8 cellular contexts compared by ENCODE assay signal in genomic region chr1:100036718-100037664, GRCh38.
DNase-seq lines count a peak whose midpoint lies in the region; ATAC-seq and TF ChIP-seq lines count a peak whose summit lies in the region.

No MANE protein-coding gene starts in this region.

- H3K4me3 ChIP-seq in AG09309 (ENCODE audit: control insufficient read depth, low read depth, low read length) (peak overlapping the region; percentile 78), brain microvascular endothelial cell (ENCODE audit: low read depth, low read length) (peak overlapping the region; percentile 88), testis (peak overlapping the region; percentile 92 to 96)

- ATAC-seq in GM19035 (IDR thresholded peaks at IDR 0.05; ENCODE audit: unreplicated experiment) = peak; percentile 0
- peak; percentile 13 for ATAC-seq in left lobe of liver
- ATAC-seq in GM18861 (IDR thresholded peaks at IDR 0.05; ENCODE audit: unreplicated experiment) = no peak

- peaks cover 8% of the 10 kb centered on the region for H3K4me1 ChIP-seq in testis

- H3K27ac ChIP-seq in brain microvascular endothelial cell (peak overlapping the region; percentile 87), testis (peak overlapping the region; percentile 98 to 99)

- in situ Hi-C loops in brain microvascular endothelial cell (cut with HindIII; ENCODE audit: low pct_ligation_motif_present, low sequenced_read_pairs) = no loop called here

- TF ChIP-seq CTCF in AG09309 (IDR thresholded peaks at IDR 0.05; ENCODE audit: control insufficient read depth, insufficient read depth, low read depth, low read length, missing control alignments) = no peak
- no peak for TF ChIP-seq CTCF in brain microvascular endothelial cell (IDR thresholded peaks at IDR 0.05; ENCODE audit: low read depth, low read length, missing control alignments)
- TF ChIP-seq CTCF in testis (IDR thresholded peaks at IDR 0.05) = no peak

- no peak for TF ChIP-seq POLR2A in testis (IDR thresholded peaks at IDR 0.05)

- H3K9me3 ChIP-seq in testis = no peaks in the 10 kb centered on the region

- intact Hi-C loops in testis (cut with DNase I; ENCODE audit: low total_unique reads) = loop anchor here (5.0 kb wide), 1 partner anchor 95 kb away; the partner anchor contains the start of genes SASS6 and TRMT13

- H3K27me3 ChIP-seq in brain microvascular endothelial cell (replicated peaks) (no peaks in the 10 kb centered on the region), testis (no peaks in the 10 kb centered on the region)

- 16 to 18% methylated on average over 11 of the region's 11 CpGs for WGBS in testis, 2 donors

- no peaks in the 10 kb centered on the region for H3K36me3 ChIP-seq in brain microvascular endothelial cell (replicated peaks)
- no peaks in the 10 kb centered on the region for H3K36me3 ChIP-seq in testis (ENCODE audit: low read depth, missing control alignments)

- no peak for DNase-seq in AG09309 (ENCODE audit: low read depth)
- DNase-seq in NCI-H446 (lab: John Stamatoyannopoulos, UW) = peak; percentile 12 to 13
- DNase-seq in brain microvascular endothelial cell = peak; percentile 56
- DNase-seq in left lobe of liver (ENCODE audit: low spot score) = no peak
- DNase-seq in testis = no peak
- DNase-seq in activated CD8-positive, alpha-beta memory T cell treated with anti-CD3 and anti-CD28 coated beads for 24 hours = no peak

Comparison
In these comparisons a context has a peak if more than half of its experiments do, and no peak if none do; other contexts are left out.
1. DNase-seq: peak in NCI-H446 (2 of 2) and brain microvascular endothelial cell (single experiment); none in AG09309 (single experiment), left lobe of liver (single experiment), testis (single experiment) and activated CD8-positive, alpha-beta memory T cell treated with anti-CD3 and anti-CD28 coated beads for 24 hours (single experiment).
2. Peak in every context shown above with its lines, with median percentiles within 50 percentile points of each other: H3K4me3 ChIP-seq.